ENCODE assay signal across 21 cellular contexts in genomic region chr2:69668598-69668997, GRCh38.
"Had no signal": no experiment of that assay in that cellular context is flagged by ENCODE, and none has a peak within 500 bp of the region (broad histone marks: within the 10 kb centered on the region; RNA-seq: fewer than 3 reads in every experiment).

No MANE protein-coding gene starts in this region.

- H3K27me3 ChIP-seq: brain microvascular endothelial cell, colonic mucosa, gastroesophageal sphincter, heart left ventricle, right atrium auricular region had no signal

- H3K4me1 ChIP-seq: colonic mucosa, prostate gland, right atrium auricular region had no signal

- H3K9me3 ChIP-seq: colonic mucosa, prostate gland, thoracic aorta had no signal

- H3K27ac ChIP-seq: brain microvascular endothelial cell, colonic mucosa, gastroesophageal sphincter, right atrium auricular region, thoracic aorta had no signal

- H3K36me3 ChIP-seq: brain microvascular endothelial cell, colonic mucosa, gastroesophageal sphincter, heart left ventricle, prostate gland, right atrium auricular region, thoracic aorta had no signal

- ATAC-seq: activated CD8-positive, alpha-beta T cell treated with anti-CD3 and anti-CD28 coated beads for 36 hours; gastroesophageal sphincter; heart left ventricle; mucosa of descending colon; naive thymus-derived CD8-positive, alpha-beta T cell; stimulated activated naive B cell treated with anti-CD40 and anti-IgM and Interleukin-4, amounts not matched to agents 10 μg/mL and 1 μg/mL and 100 μg/mL, for 72 hours had no signal

- DNase-seq: activated CD4-positive, alpha-beta T cell treated with anti-CD3 and anti-CD28 coated beads, Interleukin-2, amount 10 ng/mL, durations not matched to agents 24 days and 14 days; activated CD8-positive, alpha-beta T cell treated with anti-CD3 and anti-CD28 coated beads for 36 hours; activated naive CD4-positive, alpha-beta T cell treated with Interleukin-2 at 50 U/mL for 16 hours; activated naive CD8-positive, alpha-beta T cell treated with anti-CD3 and anti-CD28 coated beads, Interleukin-2, amount 10 ng/mL, durations not matched to agents 7 days and 5 days; activated T-cell treated with anti-CD3 and anti-CD28 coated beads, Interleukin-2, amount 50 U/mL, for 24 hours; anterior cingulate cortex; brain microvascular endothelial cell; central memory CD4-positive, alpha-beta T cell; colonic mucosa; endodermal cell; erythroblast; heart left ventricle; mesenchymal stem cell; mucosa of descending colon; naive thymus-derived CD8-positive, alpha-beta T cell; stimulated activated CD4-positive, alpha-beta T cell treated with anti-CD3 and anti-CD28 coated beads, Interleukin-4, amount 100 ng/mL, for 4 hours; stimulated activated naive B cell treated with anti-CD40 and anti-IgM and Interleukin-4, amounts not matched to agents 10 μg/mL and 1 μg/mL and 100 μg/mL, for 72 hours had no signal

- H3K4me3 ChIP-seq: colonic mucosa, gastroesophageal sphincter, heart left ventricle, mucosa of descending colon, prostate gland, right atrium auricular region, thoracic aorta had no signal
